ENCODE assay signal across 9 cellular contexts in genomic region chrX:72128881-72129280, GRCh38. TPM values are rescaled to one million over a fixed set of nuclear protein-coding genes. Genes with fewer than 3 reads are reported as not detected.
DNase-seq lines count a peak whose midpoint lies in the region; ATAC-seq, FAIRE-seq and TF ChIP-seq lines count a peak whose summit lies in the region.
"Had no signal": no experiment of that assay in that cellular context is flagged by ENCODE, and none has a peak within 500 bp of the region (broad histone marks: within the 10 kb centered on the region; RNA-seq: fewer than 3 reads in every experiment).

No MANE protein-coding gene starts in this region.

- peaks cover 2% of the 10 kb centered on the region for H3K79me1 ChIP-seq in neuronal stem cell (ENCODE audit: low read depth, low read length)

- H3K14ac ChIP-seq in neuronal stem cell (ENCODE audit: low read length), result no peak overlapping the region

- peaks cover 32% of the 10 kb centered on the region for H3K27me3 Mint-ChIP-seq in stimulated activated memory B cell treated with anti-CD40 and anti-IgM and Interleukin-4, amounts not matched to agents 10 μg/mL and 1 μg/mL and 100 μg/mL, for 72 hours

- H2BK120ac ChIP-seq in neuronal stem cell (ENCODE audit: low read depth, low read length), result no peak overlapping the region

- no peak overlapping the region for H2BK5ac ChIP-seq in neuronal stem cell (ENCODE audit: low read length)

- POLR2A ChIA-PET in A549 (lab: Yijun Ruan, JAX), result no interaction called here

- no peak overlapping the region for H4K8ac ChIP-seq in neuronal stem cell (ENCODE audit: low read depth, low read length)

- no peak overlapping the region for H2BK12ac ChIP-seq in neuronal stem cell (ENCODE audit: low read length)

- no peaks in the 10 kb centered on the region for H3K9me3 Mint-ChIP-seq in stimulated activated memory B cell treated with anti-CD40 and anti-IgM and Interleukin-4, amounts not matched to agents 10 μg/mL and 1 μg/mL and 100 μg/mL, for 72 hours
- H3K9me3 Mint-ChIP-seq: T-helper 1 cell treated with Interleukin-12 subunit alpha and Interleukin-12 subunit beta and Interleukin-4 antibody, amounts not matched to agents 30 μg/mL and 1 μg/mL, for 36 hours had no signal

- H3K27ac ChIP-seq in A549 (no peak overlapping the region), neuronal stem cell (replicated peaks; ENCODE audit: low read length) (no peak overlapping the region)

- H2AK5ac ChIP-seq in neuronal stem cell (ENCODE audit: low read depth, low read length), result no peak overlapping the region

- no peaks in the 10 kb centered on the region for H3K27me3 ChIP-seq in neuronal stem cell (ENCODE audit: control insufficient read depth in 3 of 3, insufficient read depth in 3 of 3, low read depth in 1 of 3, low read length in 3 of 3)

- no peak for TF ChIP-seq RAD21 in A549 (conservative IDR thresholded peaks at IDR 0.05 in 1 of 2, IDR thresholded peaks at IDR 0.05 in 1 of 2)

- H4K91ac ChIP-seq in neuronal stem cell (ENCODE audit: low read depth, low read length, poor library complexity), result no peak overlapping the region

- CTCF ChIA-PET in A549 (lab: Yijun Ruan, JAX), result interaction anchor here (1.2 to 6.6 kb wide), 3 partner anchors 108 to 218 kb away, joined by 3 to 109 read pairs (median 44); partner anchors contain the start of gene NHSL2

- H3K4ac ChIP-seq in neuronal stem cell (ENCODE audit: low read length), result no peak overlapping the region

- no peak overlapping the region for H2AFZ ChIP-seq in neuronal stem cell (ENCODE audit: low read length)

- H3K9ac ChIP-seq in neuronal stem cell (ENCODE audit: low read depth, low read length, poor library complexity), result no peak overlapping the region

- ATAC-seq in A549, result peak in 1 of 2 experiments; percentile 67; a peak in 3 of 6 replicates
- ATAC-seq in HG03457 (IDR thresholded peaks at IDR 0.05; ENCODE audit: unreplicated experiment), result no peak
- ATAC-seq in stimulated activated memory B cell treated with anti-CD40 and anti-IgM and Interleukin-4, amounts not matched to agents 10 μg/mL and 1 μg/mL and 100 μg/mL, for 72 hours, result no peak
- no peak for ATAC-seq in GM18520 (IDR thresholded peaks at IDR 0.05; ENCODE audit: unreplicated experiment)

- H3K9me3 ChIP-seq in A549 (no peaks in the 10 kb centered on the region), neuronal stem cell (replicated peaks in 1 of 2; ENCODE audit: control insufficient read depth in 2 of 2, insufficient read depth in 1 of 2, low read depth in 1 of 2, low read length in 2 of 2) (peaks cover 5 to 20% of the 10 kb centered on the region in 2 donors)

- peaks cover 21% of the 10 kb centered on the region for H3K4me1 Mint-ChIP-seq in stimulated activated memory B cell treated with anti-CD40 and anti-IgM and Interleukin-4, amounts not matched to agents 10 μg/mL and 1 μg/mL and 100 μg/mL, for 72 hours

- FAIRE-seq in A549 (lab: Jason Lieb, UNC), result peak; percentile 80

- TF ChIP-seq POLR2A in A549 (IDR thresholded peaks at IDR 0.05; ENCODE audit: low read length), result no peak

- peaks cover 5 to 36% of the 10 kb centered on the region in 2 donors for H3K36me3 ChIP-seq in neuronal stem cell (replicated peaks in 1 of 2; ENCODE audit: control insufficient read depth in 2 of 2, insufficient read depth in 2 of 2, low read length in 2 of 2)

- H3K4me1 ChIP-seq in A549 (peaks cover 11% of the 10 kb centered on the region), neuronal stem cell (ENCODE audit: control insufficient read depth in 2 of 2, insufficient read depth in 1 of 2, low read depth in 1 of 2, low read length in 2 of 2) (peaks cover 18 to 22% of the 10 kb centered on the region in 2 donors)

- 0 out of 3 replicates have a peak, but pooled peaks have one; percentile 7 for TF ChIP-seq CTCF in A549 (IDR thresholded peaks at IDR 0.05)

- H3K27ac Mint-ChIP-seq in stimulated activated memory B cell treated with anti-CD40 and anti-IgM and Interleukin-4, amounts not matched to agents 10 μg/mL and 1 μg/mL and 100 μg/mL, for 72 hours, result no peak overlapping the region
- H3K27ac Mint-ChIP-seq: T-helper 1 cell treated with Interleukin-12 subunit alpha and Interleukin-12 subunit beta and Interleukin-4 antibody, amounts not matched to agents 30 μg/mL and 1 μg/mL, for 36 hours had no signal

- no peaks in the 10 kb centered on the region for H3K36me3 Mint-ChIP-seq in stimulated activated memory B cell treated with anti-CD40 and anti-IgM and Interleukin-4, amounts not matched to agents 10 μg/mL and 1 μg/mL and 100 μg/mL, for 72 hours

- H3K4me3 Mint-ChIP-seq in stimulated activated memory B cell treated with anti-CD40 and anti-IgM and Interleukin-4, amounts not matched to agents 10 μg/mL and 1 μg/mL and 100 μg/mL, for 72 hours, result no peak overlapping the region
- H3K4me3 Mint-ChIP-seq: T-helper 1 cell treated with Interleukin-12 subunit alpha and Interleukin-12 subunit beta and Interleukin-4 antibody, amounts not matched to agents 30 μg/mL and 1 μg/mL, for 36 hours had no signal

- H3K18ac ChIP-seq in neuronal stem cell (ENCODE audit: low read length), result no peak overlapping the region

- no peak overlapping the region for H2BK15ac ChIP-seq in neuronal stem cell (ENCODE audit: low read length)

- H3K4me2 ChIP-seq in A549, result no peak overlapping the region
- no peak overlapping the region for H3K4me2 ChIP-seq in neuronal stem cell (ENCODE audit: insufficient read depth, low read length, poor library complexity, severe bottlenecking)

- 35% methylated on average over 6 of the region's 6 CpGs for WGBS in A549 (ENCODE audit: missing lambda C conversion rate)
- no CpG with 5 or more reads among the region's 6 CpGs for WGBS in neuronal stem cell (ENCODE audit: extremely low coverage in 2 of 2, insufficient read length in 2 of 2, insufficient replicate concordance in 1 of 2), 2 donors

- no peak overlapping the region for H3K23ac ChIP-seq in neuronal stem cell (ENCODE audit: low read depth, low read length, poor library complexity)

- peak; percentile 23 to 47 for DNase-seq in A549 (ENCODE audit: low read depth in 1 of 2, low spot score in 1 of 2)
- peak; percentile 15 for DNase-seq in Daoy (ENCODE audit: low read depth)
- peak; percentile 18 for DNase-seq in RPMI7951 (ENCODE audit: low read depth)
- DNase-seq in germinal center (ENCODE audit: low spot score), result peak; percentile 7
- no peak for DNase-seq in neuronal stem cell (ENCODE audit: low spot score)

- no peak for TF ChIP-seq EP300 in A549 (IDR thresholded peaks at IDR 0.05)

- H3K4me3 ChIP-seq in A549 (no peak overlapping the region), neuronal stem cell (ENCODE audit: low read length in 2 of 2) (no peak overlapping the region)

TF ChIP-seq in A549, 52 proteins besides CTCF, POLR2A, EP300 and RAD21:
- TF ChIP-seq EHMT2 (IDR thresholded peaks at IDR 0.05; ENCODE audit: low read depth) (no peak), NFE2L2 (conservative IDR thresholded peaks at IDR 0.05; ENCODE audit: low read length) (no peak)
TF ChIP-seq in A549: peak in this region for 0.

RNA-seq across cellular contexts. Expression of gene RTL5, which starts 2.8 kb away (rescaled TPM):
- polyA plus RNA-seq in A549 (2011; rRNA removed) (1.2 and 2.2 TPM in 2 replicates), A549 (2017; fragmentation: RNase III; extraction: RNeasy Plus Mini Kit Qiagen cat#74134 plus additional on column Dnase treatment) (2.9 to 3.3 TPM (median 3.2 TPM) in 3 replicates)
- polyA plus RNA-seq in A549 (2012; cell fraction: cytosol; rRNA removed), result 1.8 and 2.1 TPM in 2 replicates
- 3.2 and 3.3 TPM in 2 replicates for polyA plus RNA-seq in A549 (2012; cell fraction: nucleus; rRNA removed)
- 3.2 and 3.6 TPM in 2 replicates for polyA minus RNA-seq in A549 (2011; rRNA and poly(A)+ RNA removed)
- total RNA-seq in Daoy (2014; rRNA removed; shearing (Covaris generic)), result 0.18 and 0.86 TPM in 2 replicates
- 0.78 and 1.2 TPM in 2 replicates for total RNA-seq in RPMI7951 (2014; rRNA removed; shearing (Covaris generic))
- polyA plus RNA-seq in neuronal stem cell (2013, experiment 1 of 2), result 6.8 TPM
- polyA plus RNA-seq in neuronal stem cell (2013, experiment 2 of 2), result 6.7 TPM

RNA-seq across cellular contexts. Expression of gene PIN4, which starts 52.7 kb away (rescaled TPM):
- 24.0 and 43.4 TPM in 2 replicates for polyA plus RNA-seq in A549 (2011; rRNA removed)
- 18.2 and 22.0 TPM in 2 replicates for polyA plus RNA-seq in A549 (2012; cell fraction: cytosol; rRNA removed)
- 1.4 and 3.2 TPM in 2 replicates for polyA plus RNA-seq in A549 (2012; cell fraction: nucleus; rRNA removed)
- 105 to 111 TPM (median 109 TPM) in 3 replicates for polyA plus RNA-seq in A549 (2017; fragmentation: RNase III; extraction: RNeasy Plus Mini Kit Qiagen cat#74134 plus additional on column Dnase treatment)
- 3.6 TPM in 2 replicates for polyA minus RNA-seq in A549 (2011; rRNA and poly(A)+ RNA removed)
- total RNA-seq in Daoy (2014; rRNA removed; shearing (Covaris generic)), result 21.4 and 29.3 TPM in 2 replicates
- 33.8 and 36.6 TPM in 2 replicates for total RNA-seq in RPMI7951 (2014; rRNA removed; shearing (Covaris generic))
- polyA plus RNA-seq in neuronal stem cell (2013, experiment 1 of 2), result 34.0 TPM
- 35.2 TPM for polyA plus RNA-seq in neuronal stem cell (2013, experiment 2 of 2)
